Comparison of ENCODE assay signal across 18 cellular contexts in genomic region chr7:151005566-151005965, GRCh38. TPM values are rescaled to one million over a fixed set of nuclear protein-coding genes. Genes with fewer than 3 reads are reported as not detected.
A peak's percentile ranks its signal among the peaks of the same experiment; 100 is the strongest.
DNase-seq lines count a peak whose midpoint lies in the region; ATAC-seq lines count a peak whose summit lies in the region.
"Had no signal": no experiment of that assay in that cellular context is flagged by ENCODE, and none has a peak within 500 bp of the region (broad histone marks: within the 10 kb centered on the region; RNA-seq: fewer than 3 reads in every experiment).

No MANE protein-coding gene starts in this region.

- CTCF ChIA-PET in activated CD4-positive, alpha-beta T cell treated with anti-CD3 and anti-CD28 coated beads, Interleukin-2, amount 10 ng/mL, durations not matched to agents 7 days and 5 days (lab: Charles Lee) = interaction anchor here (1.6 to 3.3 kb wide), 2 partner anchors 8 to 11 kb away, joined by 4 to 10 read pairs; no protein-coding TSS in a partner anchor
- CTCF ChIA-PET in T-cell (lab: Charles Lee) = interaction anchor here in 1 of 2 donors (0.5 to 1.1 kb wide), 2 partner anchors 19 to 42 kb away, joined by 3 to 5 read pairs; no protein-coding TSS in a partner anchor
- CTCF ChIA-PET in naive thymus-derived CD4-positive, alpha-beta T cell (lab: Charles Lee) = no interaction called here

- H3K9ac ChIP-seq in BLaER1 treated with 17β-estradiol and CSF1 and Interleukin-3, amounts not matched to agents 10 nM and 100 nM = no peak overlapping the region

- H3K4me1 Mint-ChIP-seq in activated CD4-positive, alpha-beta T cell treated with anti-CD3 and anti-CD28 coated beads, Interleukin-2, amount 10 ng/mL, durations not matched to agents 7 days and 5 days = peaks cover 36% of the 10 kb centered on the region
- peaks cover 28 to 49% (median 34%) of the 10 kb centered on the region in 3 donors for H3K4me1 Mint-ChIP-seq in T-cell
- peaks cover 19 to 56% (median 44%) of the 10 kb centered on the region in 7 donors for H3K4me1 Mint-ChIP-seq in naive thymus-derived CD4-positive, alpha-beta T cell

- H3K9me3 Mint-ChIP-seq in activated CD4-positive, alpha-beta T cell treated with anti-CD3 and anti-CD28 coated beads, Interleukin-2, amount 10 ng/mL, durations not matched to agents 7 days and 5 days = no peaks in the 10 kb centered on the region
- H3K9me3 Mint-ChIP-seq in T-cell = no peaks in the 10 kb centered on the region
- H3K9me3 Mint-ChIP-seq in naive thymus-derived CD4-positive, alpha-beta T cell = peaks cover 0 to 4% (median 0%) of the 10 kb centered on the region in 11 donors
- H3K9me3 Mint-ChIP-seq: CD8-positive, alpha-beta memory T cell had no signal

- no peak overlapping the region for H3K4me3 Mint-ChIP-seq in activated CD4-positive, alpha-beta T cell treated with anti-CD3 and anti-CD28 coated beads, Interleukin-2, amount 10 ng/mL, durations not matched to agents 7 days and 5 days
- peak overlapping the region in 1 of 3 donors; percentile 41 for H3K4me3 Mint-ChIP-seq in T-cell
- H3K4me3 Mint-ChIP-seq in naive thymus-derived CD4-positive, alpha-beta T cell = peak overlapping the region in 3 of 10 donors; percentile 17 to 65 (median 29)

- peak overlapping the region in 10 of 11 experiments; percentile 7 to 98 (median 92); a peak in 17 of 22 replicates for H3K4me2 ChIP-seq in BLaER1 treated with 17β-estradiol and CSF1 and Interleukin-3, amounts not matched to agents 10 nM and 100 nM

- H3K27ac Mint-ChIP-seq in activated CD4-positive, alpha-beta T cell treated with anti-CD3 and anti-CD28 coated beads, Interleukin-2, amount 10 ng/mL, durations not matched to agents 7 days and 5 days = peak overlapping the region; percentile 41
- H3K27ac Mint-ChIP-seq in T-cell = peak overlapping the region; percentile 46 to 59
- peak overlapping the region in 6 of 9 donors; percentile 5 to 59 (median 32) for H3K27ac Mint-ChIP-seq in naive thymus-derived CD4-positive, alpha-beta T cell

- no peaks in the 10 kb centered on the region for H4K20me1 ChIP-seq in BLaER1 treated with 17β-estradiol and CSF1 and Interleukin-3, amounts not matched to agents 10 nM and 100 nM

- ATAC-seq in T-cell (replicated peaks in 1 of 4) (no peak), HG02610 (IDR thresholded peaks at IDR 0.05; ENCODE audit: unreplicated experiment) (no peak)
- ATAC-seq in naive thymus-derived CD4-positive, alpha-beta T cell = no peak

- H3K4me3 ChIP-seq in BLaER1 treated with 17β-estradiol and CSF1 and Interleukin-3, amounts not matched to agents 10 nM and 100 nM = no peak overlapping the region
- H3K4me3 ChIP-seq in naive thymus-derived CD4-positive, alpha-beta T cell (ENCODE audit: low read length) = no peak overlapping the region

- H3K4me1 ChIP-seq in BLaER1 treated with 17β-estradiol and CSF1 and Interleukin-3, amounts not matched to agents 10 nM and 100 nM = peaks cover 44 to 73% (median 68%) of the 10 kb centered on the region in 10 experiments
- H3K4me1 ChIP-seq in naive thymus-derived CD4-positive, alpha-beta T cell (ENCODE audit: control insufficient read depth in 2 of 2, insufficient read depth in 2 of 2, low read length in 2 of 2) = peaks cover 28 to 41% of the 10 kb centered on the region in 2 donors

- POLR2A ChIA-PET in activated CD4-positive, alpha-beta T cell treated with anti-CD3 and anti-CD28 coated beads, Interleukin-2, amount 10 ng/mL, durations not matched to agents 7 days and 5 days (lab: Charles Lee) = no interaction called here
- POLR2A ChIA-PET in T-cell (lab: Charles Lee) = no interaction called here
- POLR2A ChIA-PET in naive thymus-derived CD4-positive, alpha-beta T cell (lab: Charles Lee) = interaction anchor here (0.8 to 1.7 kb wide), 4 partner anchors 8 to 26 kb away, joined by 4 to 6 read pairs (median 4); no protein-coding TSS in a partner anchor

- H3K27me3 ChIP-seq in BLaER1 treated with 17β-estradiol and CSF1 and Interleukin-3, amounts not matched to agents 10 nM and 100 nM = no peaks in the 10 kb centered on the region
- H3K27me3 ChIP-seq in naive thymus-derived CD4-positive, alpha-beta T cell (ENCODE audit: control insufficient read depth in 2 of 2, insufficient read depth in 2 of 2, low read length in 2 of 2) = no peaks in the 10 kb centered on the region

- intact Hi-C loops in naive thymus-derived CD4-positive, alpha-beta T cell (cut with micrococcal nuclease) = no loop called here

- no peak for DNase-seq in activated CD4-positive, alpha-beta T cell treated with anti-CD3 and anti-CD28 coated beads, Interleukin-2, amount 10 ng/mL, durations not matched to agents 7 days and 5 days
- no peak for DNase-seq in activated CD4-positive, alpha-beta T cell treated with anti-CD3 and anti-CD28 coated beads for 4 hours
- DNase-seq in T-cell (no peak), NCI-H1092 treated with DMSO at 0.1 percent for 48 hours (lab: John Stamatoyannopoulos, UW) (no peak)
- DNase-seq in naive thymus-derived CD4-positive, alpha-beta T cell = no peak
- DNase-seq: 8988T; AML-193; Caco-2; CD8-positive, alpha-beta memory T cell; DND-41; GDM1; HCEC 1CT; IMR-90; KBM-7 had no signal

- H3K36me3 ChIP-seq in BLaER1 treated with 17β-estradiol and CSF1 and Interleukin-3, amounts not matched to agents 10 nM and 100 nM = peaks cover 0 to 22% (median 9%) of the 10 kb centered on the region in 11 experiments; a peak in 5 of 22 replicates
- peaks cover 0 to 20% (median 0%) of the 10 kb centered on the region in 3 experiments for H3K36me3 ChIP-seq in naive thymus-derived CD4-positive, alpha-beta T cell (ENCODE audit: control insufficient read depth in 2 of 3, insufficient read depth in 3 of 3, low read length in 3 of 3)

- no peak overlapping the region for H3K27ac ChIP-seq in BLaER1 treated with 17β-estradiol and CSF1 and Interleukin-3, amounts not matched to agents 10 nM and 100 nM
- H3K27ac ChIP-seq in naive thymus-derived CD4-positive, alpha-beta T cell (ENCODE audit: low read depth, low read length) = no peak overlapping the region
- H3K27ac ChIP-seq: C4-2B, HL-60 had no signal

- no peaks in the 10 kb centered on the region for H3K27me3 Mint-ChIP-seq in activated CD4-positive, alpha-beta T cell treated with anti-CD3 and anti-CD28 coated beads, Interleukin-2, amount 10 ng/mL, durations not matched to agents 7 days and 5 days
- H3K27me3 Mint-ChIP-seq in T-cell = no peaks in the 10 kb centered on the region
- no peaks in the 10 kb centered on the region for H3K27me3 Mint-ChIP-seq in naive thymus-derived CD4-positive, alpha-beta T cell

- H3K9me3 ChIP-seq in BLaER1 treated with 17β-estradiol and CSF1 and Interleukin-3, amounts not matched to agents 10 nM and 100 nM (replicated peaks in 1 of 11) = no peaks in the 10 kb centered on the region
- no peaks in the 10 kb centered on the region for H3K9me3 ChIP-seq in naive thymus-derived CD4-positive, alpha-beta T cell (ENCODE audit: control insufficient read depth in 2 of 3, low read length in 3 of 3)
- H3K9me3 ChIP-seq: Caco-2 had no signal

- peaks cover 6% of the 10 kb centered on the region for H3K36me3 Mint-ChIP-seq in activated CD4-positive, alpha-beta T cell treated with anti-CD3 and anti-CD28 coated beads, Interleukin-2, amount 10 ng/mL, durations not matched to agents 7 days and 5 days (ENCODE audit: low read depth)
- no peaks in the 10 kb centered on the region for H3K36me3 Mint-ChIP-seq in T-cell
- H3K36me3 Mint-ChIP-seq in naive thymus-derived CD4-positive, alpha-beta T cell = peaks cover 0 to 21% (median 7%) of the 10 kb centered on the region in 5 donors
- H3K36me3 Mint-ChIP-seq: CD8-positive, alpha-beta memory T cell had no signal

RNA-seq across cellular contexts. Expression of gene NOS3, which starts 14.7 kb away (rescaled TPM):
- total RNA-seq in activated CD4-positive, alpha-beta T cell treated with anti-CD3 and anti-CD28 coated beads, Interleukin-2, amount 10 ng/mL, durations not matched to agents 7 days and 5 days = 10 to 100 TPM; 21.6 to 22.3 TPM
- total RNA-seq in T-cell = 10 to 100 TPM in 1 of 5 donors, 1 to 10 TPM in 4; 4.8 to 10.1 (median 5.0) TPM
- 10 to 100 TPM in 1 of 5 experiments, 1 to 10 TPM in 4; 2.8 to 19.1 (median 7.9) TPM for total RNA-seq in naive thymus-derived CD4-positive, alpha-beta T cell
- 10 to 100 TPM in 1 of 2 donors, 1 to 10 TPM in 1; 4.6 to 12.7 TPM for polyA plus RNA-seq in naive thymus-derived CD4-positive, alpha-beta T cell

RNA-seq across cellular contexts. Expression of gene ATG9B, which starts 18.7 kb away (rescaled TPM):
- 10 to 100 TPM; 12.1 to 12.3 TPM for total RNA-seq in activated CD4-positive, alpha-beta T cell treated with anti-CD3 and anti-CD28 coated beads, Interleukin-2, amount 10 ng/mL, durations not matched to agents 7 days and 5 days
- 10 to 100 TPM; 24.0 to 37.0 (median 31.8) TPM for total RNA-seq in T-cell
- total RNA-seq in naive thymus-derived CD4-positive, alpha-beta T cell = 10 to 100 TPM; 11.3 to 46.6 (median 20.9) TPM
- 10 to 100 TPM; 27.0 to 49.4 TPM for polyA plus RNA-seq in naive thymus-derived CD4-positive, alpha-beta T cell

RNA-seq across cellular contexts. Expression of gene ABCB8, which starts 22.7 kb away (rescaled TPM):
- total RNA-seq in activated CD4-positive, alpha-beta T cell treated with anti-CD3 and anti-CD28 coated beads, Interleukin-2, amount 10 ng/mL, durations not matched to agents 7 days and 5 days = 10 to 100 TPM; 57.5 to 67.8 TPM
- 10 to 100 TPM; 72.4 to 83.0 (median 74.8) TPM for total RNA-seq in T-cell
- 10 to 100 TPM; 59.7 to 88.0 (median 76.6) TPM for total RNA-seq in naive thymus-derived CD4-positive, alpha-beta T cell
- 10 to 100 TPM; 13.8 to 18.6 TPM for polyA plus RNA-seq in naive thymus-derived CD4-positive, alpha-beta T cell

RNA-seq across cellular contexts. Expression of gene KCNH2, which starts 27.4 kb away (rescaled TPM):
- under 1 TPM; 0.27 to 0.30 TPM for total RNA-seq in activated CD4-positive, alpha-beta T cell treated with anti-CD3 and anti-CD28 coated beads, Interleukin-2, amount 10 ng/mL, durations not matched to agents 7 days and 5 days
- total RNA-seq in T-cell = 1 to 10 TPM; 2.9 to 4.6 (median 3.0) TPM
- 1 to 10 TPM in 4 of 5 experiments, under 1 TPM in 1; 0.56 to 4.9 (median 3.2) TPM for total RNA-seq in naive thymus-derived CD4-positive, alpha-beta T cell
- 1 to 10 TPM; 3.0 to 5.2 TPM for polyA plus RNA-seq in naive thymus-derived CD4-positive, alpha-beta T cell

RNA-seq across cellular contexts. Expression of gene ASIC3, which starts 42.8 kb away (rescaled TPM):
- 1 to 10 TPM; 6.0 to 8.3 TPM for total RNA-seq in activated CD4-positive, alpha-beta T cell treated with anti-CD3 and anti-CD28 coated beads, Interleukin-2, amount 10 ng/mL, durations not matched to agents 7 days and 5 days
- 10 to 100 TPM in 4 of 5 donors, 1 to 10 TPM in 1; 9.8 to 16.0 (median 11.9) TPM for total RNA-seq in T-cell
- 10 to 100 TPM in 4 of 5 experiments, 1 to 10 TPM in 1; 6.7 to 17.7 (median 13.7) TPM for total RNA-seq in naive thymus-derived CD4-positive, alpha-beta T cell
- not detected for polyA plus RNA-seq in naive thymus-derived CD4-positive, alpha-beta T cell
- total RNA-seq: IMR-90 had no signal
- polyA plus RNA-seq: CD8-positive, alpha-beta memory T cell had no signal
